8 cellular contexts compared by ENCODE assay signal in genomic region chr1:165424454-165425283, GRCh38.
DNase-seq lines count a peak whose midpoint lies in the region; ATAC-seq lines count a peak whose summit lies in the region.

No MANE protein-coding gene starts in this region.

- ATAC-seq in GM18517 (IDR thresholded peaks at IDR 0.05; ENCODE audit: unreplicated experiment) (peak; percentile 71), HG03442 (IDR thresholded peaks at IDR 0.05; ENCODE audit: unreplicated experiment) (peak; percentile 66)
- peak; percentile 52 for ATAC-seq in central memory CD8-positive, alpha-beta T cell (replicated peaks; ENCODE audit: extremely low read depth, poor library complexity, severe bottlenecking)

- no peaks in the 10 kb centered on the region for H3K27me3 Mint-ChIP-seq in central memory CD8-positive, alpha-beta T cell

- H3K9me3 Mint-ChIP-seq in central memory CD8-positive, alpha-beta T cell: no peaks in the 10 kb centered on the region

- H3K4me3 Mint-ChIP-seq in central memory CD8-positive, alpha-beta T cell: peak overlapping the region; percentile 67

- H3K36me3 Mint-ChIP-seq in central memory CD8-positive, alpha-beta T cell (ENCODE audit: insufficient read depth): no peaks in the 10 kb centered on the region

- peak overlapping the region; percentile 65 for H3K27ac Mint-ChIP-seq in central memory CD8-positive, alpha-beta T cell (ENCODE audit: low read depth)

- H3K4me1 Mint-ChIP-seq in central memory CD8-positive, alpha-beta T cell: peaks cover 18% of the 10 kb centered on the region

- no peak for DNase-seq in central memory CD8-positive, alpha-beta T cell (ENCODE audit: low spot score in 2 of 2)
- DNase-seq in pons (ENCODE audit: low spot score) (peak; percentile 41), DMS153 treated with DMSO at 0.1 percent for 48 hours (lab: John Stamatoyannopoulos, UW; ENCODE audit: unreplicated experiment) (no peak), 8988T (no peak), SKM-1 (lab: John Stamatoyannopoulos, UW; ENCODE audit: unreplicated experiment) (no peak)
- DNase-seq in stimulated activated CD4-positive, alpha-beta T cell treated with anti-CD3 and anti-CD28 coated beads, Interleukin-2, amount 100 ng/mL, for 48 hours: no peak
